Comparison of ENCODE assay signal across 8 cellular contexts in genomic region chr4:17809667-17810066, GRCh38. TPM values are rescaled to one million over a fixed set of nuclear protein-coding genes. Genes with fewer than 3 reads are reported as not detected.
DNase-seq lines count a peak whose midpoint lies in the region; ATAC-seq, FAIRE-seq and TF ChIP-seq lines count a peak whose summit lies in the region.

No MANE protein-coding gene starts in this region.

- H3K9me3 ChIP-seq in right atrium auricular region (no peaks in the 10 kb centered on the region), mammary epithelial cell (replicated peaks; ENCODE audit: insufficient read depth, low read length) (no peaks in the 10 kb centered on the region), mononuclear cell (ENCODE audit: low read depth, low read length) (no peaks in the 10 kb centered on the region), aorta (ENCODE audit: control insufficient read depth, low read length) (no peaks in the 10 kb centered on the region)

- FAIRE-seq in GM19239 (lab: Jason Lieb, UNC) = no peak

- peaks cover 4% of the 10 kb centered on the region for H3K36me3 ChIP-seq in right atrium auricular region
- peaks cover 4% of the 10 kb centered on the region for H3K36me3 ChIP-seq in mammary epithelial cell (ENCODE audit: insufficient read depth, low read length)
- peaks cover 0 to 2% of the 10 kb centered on the region in 2 donors for H3K36me3 ChIP-seq in aorta (ENCODE audit: control insufficient read depth in 1 of 2, insufficient read depth in 2 of 2, low read length in 1 of 2)

- ATAC-seq in aorta (ENCODE audit: low FRiP score) = no peak
- no peak for ATAC-seq in GM19395 (IDR thresholded peaks at IDR 0.05; ENCODE audit: unreplicated experiment)

- H3K4me1 ChIP-seq in right atrium auricular region (peaks cover 0 to 44% of the 10 kb centered on the region in 2 donors), mammary epithelial cell (ENCODE audit: insufficient read depth, low read length) (peaks cover 21% of the 10 kb centered on the region), mononuclear cell (ENCODE audit: insufficient read depth, low read length) (peaks cover 48% of the 10 kb centered on the region), aorta (ENCODE audit: control insufficient read depth in 1 of 2, insufficient read depth in 2 of 2, low read length in 2 of 2) (no peaks in the 10 kb centered on the region)

- no TSS peak for BruUV-seq in mammary epithelial cell (replicated peaks; lab: Mats Ljungman, UMichigan)

- intact Hi-C loops in cardiac septum (cut with DNase I) = loop anchor here (1.0 to 10.0 kb wide), 4 partner anchors 195 to 262 kb away; partner anchors contain the start of genes LAP3 and MED28
- intact Hi-C loops in mammary epithelial cell (cut with micrococcal nuclease) = loop anchor here (1.0 to 2.0 kb wide), 2 partner anchors 195 to 232 kb away; partner anchors contain the start of genes LAP3 and MED28
- intact Hi-C loops in aorta (cut with DNase I) = loop anchor here (1.0 to 5.0 kb wide), 5 partner anchors 195 to 262 kb away; partner anchors contain the start of genes LAP3 (in 1 of the 2), LCORL (in 1 of the 2) and MED28 (in 1 of the 2)

- H3K27ac ChIP-seq in right atrium auricular region (peak overlapping the region; percentile 97 to 98), mammary epithelial cell (ENCODE audit: insufficient read depth, low read depth, low read length) (peak overlapping the region; percentile 91), aorta (ENCODE audit: low read depth in 1 of 2, low read length in 2 of 2) (no peak overlapping the region)

- H3K27me3 ChIP-seq in right atrium auricular region (no peaks in the 10 kb centered on the region), mammary epithelial cell (ENCODE audit: insufficient read depth, low read length) (no peaks in the 10 kb centered on the region), mononuclear cell (ENCODE audit: insufficient read depth, low read length) (no peaks in the 10 kb centered on the region), aorta (ENCODE audit: control insufficient read depth in 1 of 2, insufficient read depth in 2 of 2, low read length in 1 of 2) (no peaks in the 10 kb centered on the region)

- peak overlapping the region; percentile 92 for H3K4me2 ChIP-seq in mammary epithelial cell (ENCODE audit: insufficient read depth, low read depth, low read length)

- H3K4me3 ChIP-seq in right atrium auricular region = peak overlapping the region; percentile 73 to 75
- H3K4me3 ChIP-seq in mammary epithelial cell (replicated peaks in 1 of 3; ENCODE audit: insufficient read depth in 1 of 3, low read depth in 2 of 3, low read length in 3 of 3) = peak overlapping the region; percentile 79 to 90 (median 81)
- peak overlapping the region; percentile 91 for H3K4me3 ChIP-seq in mononuclear cell (ENCODE audit: low read length)
- H3K4me3 ChIP-seq in aorta (ENCODE audit: low read length in 2 of 2) = peak overlapping the region; percentile 69 to 75

- dilution Hi-C loops in mammary epithelial cell (cut with HindIII; ENCODE audit: low sequenced_read_pairs) = no loop called here

- H4K20me1 ChIP-seq in mammary epithelial cell (ENCODE audit: insufficient read depth, low read length) = no peaks in the 10 kb centered on the region

- no peak for DNase-seq in right atrium auricular region (ENCODE audit: low spot score)
- DNase-seq in cardiac septum (ENCODE audit: low spot score) = no peak
- no peak for DNase-seq in mammary epithelial cell
- DNase-seq in aorta = no peak
- DNase-seq in GM19239 (ENCODE audit: insufficient read length, low spot score) = no peak
- DNase-seq in NCI-H1105 (lab: John Stamatoyannopoulos, UW) = no peak

- WGBS in mammary epithelial cell (ENCODE audit: low coverage, missing lambda C conversion rate) = 10% methylated on average over 4 of the region's 7 CpGs
- 4 to 5% methylated on average over 7 of the region's 7 CpGs for WGBS in aorta, 2 donors

- peaks cover 96% of the 10 kb centered on the region for H3K79me2 ChIP-seq in mammary epithelial cell (ENCODE audit: insufficient read depth, low read length)

- TF ChIP-seq CTCF in right atrium auricular region (IDR thresholded peaks at IDR 0.05) (no peak), mammary epithelial cell (conservative IDR thresholded peaks at IDR 0.05 in 1 of 2, IDR thresholded peaks at IDR 0.05 in 1 of 2; ENCODE audit: extremely low read depth in 1 of 2, insufficient read depth in 1 of 2, low read depth in 1 of 2, low read length in 2 of 2) (no peak)

- H2AFZ ChIP-seq in mammary epithelial cell (ENCODE audit: low read depth, low read length) = no peak overlapping the region

- in situ Hi-C loops in mammary epithelial cell (cut with MboI; ENCODE audit: low sequenced_read_pairs in 2 of 2) = loop anchor here (10.0 to 25.0 kb wide), 4 partner anchors 222 to 785 kb away; partner anchors contain the start of gene LAP3 (in 1 of the 2)

- peak overlapping the region; percentile 94 for H3K9ac ChIP-seq in mammary epithelial cell (ENCODE audit: insufficient read depth, low read length)

- CTCF ChIA-PET in mammary epithelial cell (lab: Charles Lee; ENCODE audit: low non-redundant PET) = interaction anchor here (0.9 kb wide), 1 partner anchor 47 kb away, joined by 4 read pairs; no protein-coding TSS in a partner anchor

RNA-seq across cellular contexts. Expression of gene DCAF16, which starts 0.9 kb away (rescaled TPM):
- total RNA-seq in right atrium auricular region = 10 to 100 TPM; 15.1 to 24.7 TPM
- total RNA-seq in cardiac septum = 17.9 TPM
- 10 to 100 TPM; 28.5 to 32.7 TPM for total RNA-seq in mammary epithelial cell
- polyA plus RNA-seq in mammary epithelial cell = 12.2 TPM
- polyA minus RNA-seq in mammary epithelial cell = 13.7 TPM
- total RNA-seq in mononuclear cell = 50.5 TPM
- total RNA-seq in aorta = 10 to 100 TPM; 29.2 to 34.5 TPM
- polyA plus RNA-seq in aorta = 10 to 100 TPM in 1 of 2 donors, 1 to 10 TPM in 1; 4.5 to 13.4 TPM

RNA-seq across cellular contexts. Expression of gene NCAPG, which starts 1.1 kb away (rescaled TPM):
- under 1 TPM; 0.20 to 0.44 TPM for total RNA-seq in right atrium auricular region
- 0.24 TPM for total RNA-seq in cardiac septum
- 10 to 100 TPM in 1 of 2 donors, 1 to 10 TPM in 1; 2.0 to 39.4 TPM for total RNA-seq in mammary epithelial cell
- polyA plus RNA-seq in mammary epithelial cell = 18.5 TPM
- polyA minus RNA-seq in mammary epithelial cell = 46.0 TPM
- 0.42 TPM for total RNA-seq in mononuclear cell
- 1 to 10 TPM in 1 of 2 donors, under 1 TPM in 1; 0.78 to 1.8 TPM for total RNA-seq in aorta
- polyA plus RNA-seq in aorta = not detected

RNA-seq across cellular contexts. Expression of gene FAM184B, which starts 28.2 kb away (rescaled TPM):
- total RNA-seq in right atrium auricular region (not detected), cardiac septum (0.03 TPM), mammary epithelial cell (1 to 10 TPM in 1 of 2 donors, under 1 TPM in 1; 0.05 to 5.5 TPM), mononuclear cell (under 0.01 TPM), aorta (not detected)
- polyA plus RNA-seq in mammary epithelial cell (0.01 TPM), aorta (under 1 TPM in 1 of 2 donors, not detected in 1; 0.05 TPM)
- polyA minus RNA-seq in mammary epithelial cell = not detected

Comparison
In these comparisons a context has a peak if more than half of its experiments do, and no peak if none do; other contexts are left out.
1. H3K27ac ChIP-seq: peak in right atrium auricular region (2 of 2) and mammary epithelial cell (single experiment); none in aorta (0 of 2).
2. Peak in every context shown above with its lines, with median percentiles within 50 percentile points of each other: H3K4me3 ChIP-seq.